In the genomic region with DNA sequence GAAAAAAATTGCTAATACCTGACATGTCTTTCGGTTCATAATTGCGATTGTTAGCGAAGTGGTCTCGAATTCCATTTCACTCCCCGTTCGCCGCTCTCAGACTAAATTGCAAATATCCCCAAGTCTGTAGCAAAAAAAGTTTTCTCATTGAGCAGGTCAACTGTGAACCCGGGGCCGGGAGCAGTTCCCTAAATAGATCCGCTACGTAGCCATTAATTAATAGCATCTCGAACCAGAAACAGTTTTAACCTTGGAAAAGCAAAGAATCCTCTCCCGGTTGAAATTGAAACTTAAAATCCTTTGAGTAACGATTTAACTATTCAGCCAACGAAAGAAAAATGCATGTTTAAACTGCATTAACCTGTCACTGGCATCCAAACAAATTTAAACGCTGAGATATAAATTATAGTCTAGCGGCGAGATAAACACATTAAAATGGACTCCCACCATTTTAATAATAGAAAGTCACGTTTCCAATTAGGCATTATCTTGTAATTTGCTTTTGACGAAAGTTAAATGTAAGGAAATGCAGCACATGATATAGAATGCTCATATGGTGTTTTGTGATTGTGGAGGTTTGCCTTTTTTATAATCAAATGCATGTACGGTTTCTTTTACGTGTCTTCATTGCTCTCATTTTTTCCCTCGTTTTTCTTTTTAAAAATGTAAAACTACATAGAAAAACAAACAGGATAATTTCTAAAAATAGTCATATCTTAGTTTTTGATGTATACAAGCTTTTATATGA, we compare ENCODE assay signal across 8 cellular contexts. TPM values are rescaled to one million over a fixed set of nuclear protein-coding genes. Genes with fewer than 3 reads are reported as not detected.
DNase-seq lines count a peak whose midpoint lies in the region; ATAC-seq and TF ChIP-seq lines count a peak whose summit lies in the region.

No MANE protein-coding gene starts in this region.

- TF ChIP-seq CTCF in chondrocyte (IDR thresholded peaks at IDR 0.05) = no peak

- no peak for TF ChIP-seq EP300 in Ishikawa (IDR thresholded peaks at IDR 0.05; ENCODE audit: borderline replicate concordance)

- DNase-seq in EH (ENCODE audit: low read depth) (peak; percentile 15), chondrocyte (ENCODE audit: low spot score) (no peak), naive B cell (no peak), substantia nigra (lab: John Stamatoyannopoulos, UW) (no peak), epidermal melanocyte (ENCODE audit: insufficient read length, low spot score) (no peak)
- no peak for DNase-seq in stimulated activated CD4-positive, alpha-beta T cell treated with anti-CD3 and anti-CD28 coated beads, Interleukin-12 subunit alpha, Interleukin-12 subunit beta, amount 100 ng/mL, for 4 hours

- H3K9me3 Mint-ChIP-seq in chondrocyte (ENCODE audit: low read depth) (peaks cover 30% of the 10 kb centered on the region), naive B cell (peaks cover 0 to 20% (median 8%) of the 10 kb centered on the region in 7 donors)

- no peak for TF ChIP-seq RAD21 in Ishikawa (IDR thresholded peaks at IDR 0.05; ENCODE audit: low read depth)

- H3K27ac Mint-ChIP-seq in chondrocyte (ENCODE audit: unreplicated experiment) = no peak overlapping the region
- peak overlapping the region in 3 of 6 donors; percentile 41 to 80 (median 65) for H3K27ac Mint-ChIP-seq in naive B cell

- peak in 1 of 2 donors; percentile 7 for ATAC-seq in naive B cell (ENCODE audit: low read depth in 2 of 2)
- ATAC-seq in GM19455 (IDR thresholded peaks at IDR 0.05; ENCODE audit: unreplicated experiment) = no peak

- H3K4me1 Mint-ChIP-seq in chondrocyte (ENCODE audit: low read depth) = peaks cover 7% of the 10 kb centered on the region
- H3K4me1 Mint-ChIP-seq in naive B cell = peaks cover 0 to 11% (median 7%) of the 10 kb centered on the region in 3 donors

- H3K36me3 Mint-ChIP-seq in chondrocyte (ENCODE audit: low read depth) = peaks cover 26% of the 10 kb centered on the region
- H3K36me3 Mint-ChIP-seq in naive B cell = peaks cover 0 to 3% of the 10 kb centered on the region in 2 donors

- H3K27ac ChIP-seq in substantia nigra (ENCODE audit: low read depth, low read length, poor library complexity, severe bottlenecking) = no peak overlapping the region

- H3K27me3 Mint-ChIP-seq in chondrocyte (ENCODE audit: low read depth) (peaks cover 46% of the 10 kb centered on the region), naive B cell (peaks cover 47 to 58% (median 55%) of the 10 kb centered on the region in 3 donors)

- peak overlapping the region; percentile 74 for H3K4me3 Mint-ChIP-seq in chondrocyte (ENCODE audit: unreplicated experiment)
- H3K4me3 Mint-ChIP-seq in naive B cell = peak overlapping the region; percentile 80 to 96 (median 90)

TF ChIP-seq in Ishikawa, 13 proteins besides CTCF, POLR2A, EP300 and RAD21:
- peak; percentile 16; the same call in 1 of the 2 replicates for TF ChIP-seq TCF12 (IDR thresholded peaks at IDR 0.05; ENCODE audit: low read depth)
- TF ChIP-seq CEBPB (IDR thresholded peaks at IDR 0.05) = no peak

RNA-seq across cellular contexts. Expression of a gene that starts 0.7 kb away (rescaled TPM):
- 0.10 TPM in 1 of 3 replicates, not detected in the others for total RNA-seq in chondrocyte
- under 1 TPM in 3 of 6 donors, not detected in 3; 0.09 to 0.36 (median 0.12) TPM for polyA plus RNA-seq in naive B cell (ENCODE audit: low read depth in 6 of 6)

RNA-seq across cellular contexts. Expression of a gene that starts 48.4 kb away (rescaled TPM):
- total RNA-seq in chondrocyte = not detected in 3 replicates
- not detected for polyA plus RNA-seq in naive B cell (ENCODE audit: low read depth in 6 of 6)
